Comparison of ENCODE assay signal across 26 cellular contexts in the genomic region with DNA sequence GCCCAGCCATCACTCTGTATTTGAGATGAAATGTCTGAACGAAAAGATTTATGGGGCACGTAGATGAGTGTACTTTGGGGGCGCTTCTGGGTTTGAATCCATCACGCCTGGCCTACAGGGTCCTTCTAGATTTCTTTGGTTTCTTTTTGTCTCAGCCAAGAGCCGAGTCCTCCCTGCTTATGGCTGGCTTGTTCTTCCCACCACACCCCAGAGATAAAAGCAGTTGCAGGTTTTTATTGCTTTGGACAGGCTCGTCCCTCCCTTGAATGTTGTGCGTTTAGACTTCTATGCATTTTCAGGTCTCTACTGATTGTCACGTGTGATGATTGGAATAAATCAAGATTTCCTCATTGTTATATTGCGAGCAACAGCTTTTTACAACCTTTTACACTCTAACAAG. TPM values are rescaled to one million over a fixed set of nuclear protein-coding genes. Genes with fewer than 3 reads are reported as not detected.
"Had no signal": no experiment of that assay in that cellular context is flagged by ENCODE, and none has a peak within 500 bp of the region (broad histone marks: within the 10 kb centered on the region; RNA-seq: fewer than 3 reads in every experiment).

No MANE protein-coding gene starts in this region.

- H3K27me3 ChIP-seq: SJCRH30 had no signal

- H3K4me1 Mint-ChIP-seq: IgD-negative memory B cell had no signal

- H3K27ac Mint-ChIP-seq: IgD-negative memory B cell had no signal

- H3K4me1 ChIP-seq: SJCRH30 had no signal

- H3K36me3 ChIP-seq: SJCRH30 had no signal

- H3K36me3 Mint-ChIP-seq: IgD-negative memory B cell had no signal

- FAIRE-seq: HTR-8/SVneo, K562 had no signal

- H3K4me3 ChIP-seq: K562, SJCRH30 had no signal

- ATAC-seq: K562, Panc1, Right ventricle myocardium inferior, SK-N-SH treated with all-trans-retinoic acid at 6 μM for 48 hours had no signal

- H3K9me3 ChIP-seq: SJCRH30 had no signal

- DNase-seq: Kasumi-1, NCI-H1092, NCI-H1105 treated with DMSO at 0.1 percent for 48 hours, NCI-H1417 treated with DMSO at 0.1 percent for 48 hours, NCI-H146, NCI-H1694 treated with DMSO at 0.1 percent for 48 hours, NCI-H1930, NCI-H2081, NCI-H2107, NCI-H2227 treated with DMSO at 0.1 percent for 48 hours, NCI-H446, NCI-H510A, NCI-H524 treated with DMSO at 0.1 percent for 48 hours, NCI-H69, NCI-H774, SHP77 treated with DMSO at 0.1 percent for 48 hours, SJCRH30 had no signal

- H3K4me3 Mint-ChIP-seq: IgD-negative memory B cell had no signal

- H3K27ac ChIP-seq: HL-60, KMS-11, SJCRH30 had no signal

RNA-seq across cellular contexts. Expression of gene OTUD7A, which starts 55.1 kb away (rescaled TPM):
- total RNA-seq: RPMI7951 had no signal
- polyA plus RNA-seq: IgD-negative memory B cell had no signal
